1 cellular context compared by ENCODE assay signal in the genomic region with DNA sequence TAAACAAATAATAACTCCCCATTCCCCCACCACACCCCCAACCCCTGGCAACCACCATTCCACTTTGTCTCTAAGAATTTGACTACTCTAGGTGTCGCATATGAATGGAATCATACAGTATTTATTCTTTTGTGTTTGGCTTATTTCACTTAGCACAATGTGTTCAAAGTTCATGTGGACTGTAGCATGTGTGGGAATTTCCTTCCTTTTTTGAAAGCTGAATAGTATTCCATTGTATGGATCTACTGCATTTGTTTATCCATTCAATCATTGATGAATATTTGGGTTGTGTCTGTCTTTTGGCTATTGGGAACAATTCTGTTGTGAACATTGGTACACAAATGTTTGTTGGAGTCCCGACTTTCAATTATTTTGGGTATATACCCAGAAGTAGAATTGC.
TF ChIP-seq lines count a peak whose summit lies in the region.

No MANE protein-coding gene starts in this region.

TF ChIP-seq in HepG2, 621 proteins besides CTCF, POLR2A, EP300 and RAD21 (continued from another document and continues in another):
- TF ChIP-seq ZNF512 (CRISPR knock-in tag; IDR thresholded peaks at IDR 0.05), result no peak
- TF ChIP-seq, protein P1, sequence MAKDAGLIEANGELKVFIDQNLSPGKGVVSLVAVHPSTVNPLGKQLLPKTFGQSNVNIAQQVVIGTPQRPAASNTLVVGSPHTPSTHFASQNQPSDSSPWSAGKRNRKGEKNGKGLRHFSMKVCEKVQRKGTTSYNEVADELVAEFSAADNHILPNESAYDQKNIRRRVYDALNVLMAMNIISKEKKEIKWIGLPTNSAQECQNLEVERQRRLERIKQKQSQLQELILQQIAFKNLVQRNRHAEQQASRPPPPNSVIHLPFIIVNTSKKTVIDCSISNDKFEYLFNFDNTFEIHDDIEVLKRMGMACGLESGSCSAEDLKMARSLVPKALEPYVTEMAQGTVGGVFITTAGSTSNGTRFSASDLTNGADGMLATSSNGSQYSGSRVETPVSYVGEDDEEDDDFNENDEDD (CRISPR knock-in tag; IDR thresholded peaks at IDR 0.05; ENCODE audit: borderline replicate concordance), result no peak
- no peak for TF ChIP-seq IKZF1 (IDR thresholded peaks at IDR 0.05)
- TF ChIP-seq, protein P2, sequence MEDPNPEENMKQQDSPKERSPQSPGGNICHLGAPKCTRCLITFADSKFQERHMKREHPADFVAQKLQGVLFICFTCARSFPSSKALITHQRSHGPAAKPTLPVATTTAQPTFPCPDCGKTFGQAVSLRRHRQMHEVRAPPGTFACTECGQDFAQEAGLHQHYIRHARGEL (CRISPR knock-in tag; IDR thresholded peaks at IDR 0.05), result no peak
- no peak for TF ChIP-seq HMGXB3 (CRISPR knock-in tag; IDR thresholded peaks at IDR 0.05; ENCODE audit: borderline replicate concordance)
- TF ChIP-seq CEBPG (CRISPR knock-in tag; IDR thresholded peaks at IDR 0.05), result peak; percentile 36; the same call in 1 of the 2 replicates
- TF ChIP-seq, protein P3, sequence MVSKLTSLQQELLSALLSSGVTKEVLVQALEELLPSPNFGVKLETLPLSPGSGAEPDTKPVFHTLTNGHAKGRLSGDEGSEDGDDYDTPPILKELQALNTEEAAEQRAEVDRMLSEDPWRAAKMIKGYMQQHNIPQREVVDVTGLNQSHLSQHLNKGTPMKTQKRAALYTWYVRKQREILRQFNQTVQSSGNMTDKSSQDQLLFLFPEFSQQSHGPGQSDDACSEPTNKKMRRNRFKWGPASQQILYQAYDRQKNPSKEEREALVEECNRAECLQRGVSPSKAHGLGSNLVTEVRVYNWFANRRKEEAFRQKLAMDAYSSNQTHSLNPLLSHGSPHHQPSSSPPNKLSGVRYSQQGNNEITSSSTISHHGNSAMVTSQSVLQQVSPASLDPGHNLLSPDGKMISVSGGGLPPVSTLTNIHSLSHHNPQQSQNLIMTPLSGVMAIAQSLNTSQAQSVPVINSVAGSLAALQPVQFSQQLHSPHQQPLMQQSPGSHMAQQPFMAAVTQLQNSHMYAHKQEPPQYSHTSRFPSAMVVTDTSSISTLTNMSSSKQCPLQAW (CRISPR knock-in tag; IDR thresholded peaks at IDR 0.05), result no peak
- no peak for TF ChIP-seq PITX1 (CRISPR knock-in tag; IDR thresholded peaks at IDR 0.05)
- no peak for TF ChIP-seq STAT6 (CRISPR knock-in tag; IDR thresholded peaks at IDR 0.05; ENCODE audit: borderline replicate concordance)
- TF ChIP-seq ZNF704 (CRISPR knock-in tag; IDR thresholded peaks at IDR 0.05; ENCODE audit: borderline replicate concordance), result no peak
- TF ChIP-seq NRL (CRISPR knock-in tag; IDR thresholded peaks at IDR 0.05; ENCODE audit: borderline replicate concordance), result no peak
- TF ChIP-seq SAFB2 (CRISPR knock-in tag; IDR thresholded peaks at IDR 0.05; ENCODE audit: borderline replicate concordance, low read depth), result no peak
- no peak for TF ChIP-seq FIP1L1 (IDR thresholded peaks at IDR 0.05; ENCODE audit: borderline replicate concordance, insufficient read depth, low read depth, low read length)
- TF ChIP-seq, protein P4, sequence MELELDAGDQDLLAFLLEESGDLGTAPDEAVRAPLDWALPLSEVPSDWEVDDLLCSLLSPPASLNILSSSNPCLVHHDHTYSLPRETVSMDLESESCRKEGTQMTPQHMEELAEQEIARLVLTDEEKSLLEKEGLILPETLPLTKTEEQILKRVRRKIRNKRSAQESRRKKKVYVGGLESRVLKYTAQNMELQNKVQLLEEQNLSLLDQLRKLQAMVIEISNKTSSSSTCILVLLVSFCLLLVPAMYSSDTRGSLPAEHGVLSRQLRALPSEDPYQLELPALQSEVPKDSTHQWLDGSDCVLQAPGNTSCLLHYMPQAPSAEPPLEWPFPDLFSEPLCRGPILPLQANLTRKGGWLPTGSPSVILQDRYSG (CRISPR knock-in tag; IDR thresholded peaks at IDR 0.05), result no peak
- no peak for TF ChIP-seq NFE2 (CRISPR knock-in tag; IDR thresholded peaks at IDR 0.05)
- peak; percentile 47; the same call in 1 of the 2 replicates for TF ChIP-seq ZNF7 (CRISPR knock-in tag; IDR thresholded peaks at IDR 0.05)
- no peak for TF ChIP-seq MZF1 (CRISPR knock-in tag; IDR thresholded peaks at IDR 0.05; ENCODE audit: borderline replicate concordance)
- TF ChIP-seq SP4 (CRISPR knock-in tag; IDR thresholded peaks at IDR 0.05), result no peak
- TF ChIP-seq, protein P5, sequence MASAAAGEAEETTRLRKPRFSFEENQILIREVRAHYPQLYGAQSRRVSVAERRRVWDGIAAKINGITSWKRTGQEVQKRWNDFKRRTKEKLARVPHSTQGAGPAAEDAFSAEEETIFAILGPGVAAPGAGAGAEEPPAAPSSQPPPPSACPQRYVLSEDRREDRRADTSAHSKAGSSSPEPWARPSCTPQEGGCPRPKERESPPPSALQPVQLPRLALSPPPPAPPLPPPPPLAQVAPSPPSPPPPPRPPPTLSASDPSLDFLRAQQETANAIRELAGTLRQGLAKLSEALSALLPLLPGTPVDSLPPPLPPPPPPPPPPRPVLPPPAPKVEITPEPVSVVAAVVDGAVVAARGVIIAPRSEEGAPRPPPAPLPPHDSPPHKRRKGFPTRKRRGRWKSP (CRISPR knock-in tag; IDR thresholded peaks at IDR 0.05), result no peak; the same call in 1 of the 2 replicates
- TF ChIP-seq SRY (CRISPR knock-in tag; IDR thresholded peaks at IDR 0.05), result no peak
- TF ChIP-seq KDM6A (CRISPR knock-in tag; IDR thresholded peaks at IDR 0.05; ENCODE audit: low read depth), result 0 out of 2 replicates have a peak, but pooled peaks have one; percentile 31
- no peak for TF ChIP-seq STAG1 (CRISPR knock-in tag; IDR thresholded peaks at IDR 0.05)
- TF ChIP-seq FOXP1 (IDR thresholded peaks at IDR 0.05), result no peak
- peak; percentile 78 for TF ChIP-seq FOXP1 (CRISPR knock-in tag; IDR thresholded peaks at IDR 0.05)
- TF ChIP-seq GATAD2A (CRISPR knock-in tag; IDR thresholded peaks at IDR 0.05), result peak; percentile 84
- TF ChIP-seq ZBTB21 (CRISPR knock-in tag; IDR thresholded peaks at IDR 0.05), result no peak
- TF ChIP-seq, protein P6, sequence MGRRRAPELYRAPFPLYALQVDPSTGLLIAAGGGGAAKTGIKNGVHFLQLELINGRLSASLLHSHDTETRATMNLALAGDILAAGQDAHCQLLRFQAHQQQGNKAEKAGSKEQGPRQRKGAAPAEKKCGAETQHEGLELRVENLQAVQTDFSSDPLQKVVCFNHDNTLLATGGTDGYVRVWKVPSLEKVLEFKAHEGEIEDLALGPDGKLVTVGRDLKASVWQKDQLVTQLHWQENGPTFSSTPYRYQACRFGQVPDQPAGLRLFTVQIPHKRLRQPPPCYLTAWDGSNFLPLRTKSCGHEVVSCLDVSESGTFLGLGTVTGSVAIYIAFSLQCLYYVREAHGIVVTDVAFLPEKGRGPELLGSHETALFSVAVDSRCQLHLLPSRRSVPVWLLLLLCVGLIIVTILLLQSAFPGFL (CRISPR knock-in tag; IDR thresholded peaks at IDR 0.05), result no peak
- TF ChIP-seq IRF1 (CRISPR knock-in tag; IDR thresholded peaks at IDR 0.05; ENCODE audit: low read depth), result no peak
- no peak for TF ChIP-seq HNRNPUL1 (IDR thresholded peaks at IDR 0.05; ENCODE audit: low read depth, low read length)
- no peak for TF ChIP-seq ZNF549 (CRISPR knock-in tag; IDR thresholded peaks at IDR 0.05)
- TF ChIP-seq ZNF24 (IDR thresholded peaks at IDR 0.05), result 0 out of 2 replicates have a peak, but pooled peaks have one; percentile 66
- TF ChIP-seq HOXA9 (CRISPR knock-in tag; IDR thresholded peaks at IDR 0.05; ENCODE audit: borderline replicate concordance), result no peak
- TF ChIP-seq ZNF749 (CRISPR knock-in tag; IDR thresholded peaks at IDR 0.05; ENCODE audit: borderline replicate concordance), result no peak
- TF ChIP-seq HMG20B (CRISPR knock-in tag; conservative IDR thresholded peaks at IDR 0.05), result no peak
- TF ChIP-seq, protein P7, sequence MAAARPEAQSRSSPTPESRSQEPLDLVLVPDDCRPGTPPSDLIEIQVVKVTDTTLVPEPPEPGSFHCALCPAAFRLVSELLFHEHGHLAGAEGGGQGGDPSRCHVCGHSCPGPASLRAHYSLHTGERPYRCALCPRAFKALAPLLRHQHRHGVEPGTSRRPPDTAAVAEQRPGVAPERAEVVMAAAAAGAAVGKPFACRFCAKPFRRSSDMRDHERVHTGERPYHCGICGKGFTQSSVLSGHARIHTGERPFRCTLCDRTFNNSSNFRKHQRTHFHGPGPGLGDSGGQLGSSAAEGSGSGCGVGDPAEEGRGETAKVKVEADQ (CRISPR knock-in tag; IDR thresholded peaks at IDR 0.05; ENCODE audit: borderline replicate concordance), result no peak
